In genomic region chr19:14563989-14564650, GRCh38 we compare ENCODE assay signal across 9 cellular contexts. TPM values are rescaled to one million over a fixed set of nuclear protein-coding genes. Genes with fewer than 3 reads are reported as not detected.
DNase-seq lines count a peak whose midpoint lies in the region; ATAC-seq and TF ChIP-seq lines count a peak whose summit lies in the region.
"Had no signal": no experiment of that assay in that cellular context is flagged by ENCODE, and none has a peak within 500 bp of the region (broad histone marks: within the 10 kb centered on the region; RNA-seq: fewer than 3 reads in every experiment).

No MANE protein-coding gene starts in this region.

- no peaks in the 10 kb centered on the region for H3K27me3 ChIP-seq in esophagus squamous epithelium

- no peak for TF ChIP-seq POLR2A in esophagus squamous epithelium (IDR thresholded peaks at IDR 0.05)

- H3K9me3 ChIP-seq in esophagus squamous epithelium, result no peaks in the 10 kb centered on the region

- H3K4me1 ChIP-seq in esophagus squamous epithelium, result peaks cover 37 to 69% (median 43%) of the 10 kb centered on the region in 3 donors

- intact Hi-C loops in esophagus squamous epithelium (cut with DNase I), result no loop called here

- ATAC-seq in GM21515 (IDR thresholded peaks at IDR 0.05; ENCODE audit: unreplicated experiment), result no peak

- peaks cover 6 to 67% (median 11%) of the 10 kb centered on the region in 3 donors for H3K36me3 ChIP-seq in esophagus squamous epithelium

- no peak overlapping the region for H3K4me3 ChIP-seq in esophagus squamous epithelium

- 70 to 73% methylated on average over 12 to 15 of the region's 33 CpGs for WGBS in esophagus squamous epithelium, 2 donors

- peak overlapping the region; percentile 62 to 91 (median 88) for H3K27ac ChIP-seq in esophagus squamous epithelium
- H3K27ac ChIP-seq: C4-2B had no signal

- DNase-seq in NK-92 treated with Interleukin-12 subunit alpha and Interleukin-12 subunit beta, amount 100 ng/mL, for 24 hours (lab: John Stamatoyannopoulos, UW), result peak; percentile 27
- DNase-seq in NK-92 (lab: John Stamatoyannopoulos, UW; ENCODE audit: unreplicated experiment), result no peak
- DNase-seq in T1000 (lab: John Stamatoyannopoulos, UW), result peak; percentile 54
- no peak for DNase-seq in esophagus squamous epithelium (lab: John Stamatoyannopoulos, UW)
- DNase-seq in stimulated activated CD4-positive, alpha-beta T cell treated with anti-CD3 and anti-CD28 coated beads, TNF-alpha, amount 100 ng/mL, for 48 hours (ENCODE audit: low read depth in 3 of 3), result peak in 2 of 3 donors; percentile 68 to 72
- DNase-seq in Ammon's horn (ENCODE audit: low spot score), result no peak
- no peak for DNase-seq in NOMO-1 (lab: John Stamatoyannopoulos, UW; ENCODE audit: unreplicated experiment in 2 of 2)

- TF ChIP-seq CTCF in esophagus squamous epithelium (IDR thresholded peaks at IDR 0.05), result no peak

RNA-seq across cellular contexts. Expression of gene NDUFB7, which starts 7.7 kb away (rescaled TPM):
- total RNA-seq in esophagus squamous epithelium, result 100 to 1,000 TPM; 262 to 379 (median 295) TPM

RNA-seq across cellular contexts. Expression of gene CLEC17A, which starts 18.8 kb away (rescaled TPM):
- not detected for total RNA-seq in esophagus squamous epithelium

RNA-seq across cellular contexts. Expression of gene TECR, which starts 34.7 kb away (rescaled TPM):
- total RNA-seq in esophagus squamous epithelium, result 100 to 1,000 TPM; 130 to 290 (median 190) TPM

RNA-seq across cellular contexts. Expression of gene DNAJB1, which starts 45.9 kb away (rescaled TPM):
- 100 to 1,000 TPM; 182 to 294 (median 224) TPM for total RNA-seq in esophagus squamous epithelium

Comparison
In these comparisons a context has a peak if more than half of its experiments do, and no peak if none do; other contexts are left out.
1. DNase-seq: peak in NK-92 treated with Interleukin-12 subunit alpha and Interleukin-12 subunit beta, amount 100 ng/mL, for 24 hours (single experiment), T1000 (single experiment) and stimulated activated CD4-positive, alpha-beta T cell treated with anti-CD3 and anti-CD28 coated beads, TNF-alpha, amount 100 ng/mL, for 48 hours (2 of 3); none in NK-92 (single experiment), esophagus squamous epithelium (single experiment), Ammon's horn (single experiment) and NOMO-1 (0 of 2).